In the genomic region with DNA sequence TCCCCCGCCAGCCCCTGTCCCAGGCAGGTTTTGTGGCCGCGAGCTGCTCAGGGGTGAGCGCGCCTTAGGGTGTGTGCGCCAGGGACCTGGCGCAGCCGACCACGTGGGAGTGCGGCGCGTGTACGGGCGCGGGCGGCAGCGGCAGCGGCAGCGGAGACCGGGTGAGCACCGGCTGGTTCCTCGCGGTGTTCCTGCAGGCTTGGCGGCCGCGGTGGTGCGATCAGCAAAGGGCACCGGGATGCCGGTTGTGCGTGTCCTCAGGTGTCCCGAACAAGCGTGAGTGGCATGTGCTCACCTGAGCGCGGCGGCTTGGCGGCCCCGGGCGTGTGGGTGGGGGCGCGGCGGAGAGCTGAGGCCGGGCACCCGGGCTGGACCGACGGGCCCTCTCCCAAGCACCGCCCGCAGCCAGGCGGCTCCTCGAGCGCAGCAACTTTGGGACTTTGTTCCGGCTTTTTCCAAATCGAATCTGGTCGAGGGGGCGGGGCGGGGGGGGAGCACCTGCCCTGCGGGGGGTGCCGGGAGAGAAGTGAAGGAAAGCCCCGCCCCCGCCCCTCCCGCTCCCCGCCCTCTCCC, we compare ENCODE assay signal across 6 cellular contexts. TPM values are rescaled to one million over a fixed set of nuclear protein-coding genes. Genes with fewer than 3 reads are reported as not detected.
A peak's percentile ranks its signal among the peaks of the same experiment; 100 is the strongest.
DNase-seq lines count a peak whose midpoint lies in the region; ATAC-seq, FAIRE-seq and TF ChIP-seq lines count a peak whose summit lies in the region.

No MANE protein-coding gene starts in this region.

- H3K36me3 ChIP-seq in kidney (ENCODE audit: control insufficient read depth in 1 of 2, insufficient read depth in 2 of 2, low read length in 2 of 2), result peaks cover 0 to 3% of the 10 kb centered on the region in 2 donors
- no peaks in the 10 kb centered on the region for H3K36me3 ChIP-seq in upper lobe of left lung

- TF ChIP-seq CTCF in kidney (IDR thresholded peaks at IDR 0.05; ENCODE audit: borderline replicate concordance, extremely low read depth, insufficient read depth), result no peak
- peak in 2 of 6 experiments; percentile 4 to 11 for TF ChIP-seq CTCF in upper lobe of left lung (IDR thresholded peaks at IDR 0.05)

- peaks cover 33 to 42% of the 10 kb centered on the region in 2 donors for H3K4me1 ChIP-seq in kidney (ENCODE audit: control insufficient read depth in 1 of 2, insufficient read depth in 1 of 2, low read depth in 1 of 2, low read length in 2 of 2)
- peaks cover 27 to 41% (median 37%) of the 10 kb centered on the region in 4 donors for H3K4me1 ChIP-seq in upper lobe of left lung

- TF ChIP-seq EP300 in upper lobe of left lung (IDR thresholded peaks at IDR 0.05), result no peak

- DNase-seq in HPDE6-E6E7 (ENCODE audit: extremely low spot score), result peak; percentile 54
- DNase-seq in activated CD8-positive, alpha-beta memory T cell treated with anti-CD3 and anti-CD28 coated beads, Interleukin-2, amount 50 U/mL, for 48 hours, result peak; percentile 74
- peak; percentile 89 for DNase-seq in kidney
- DNase-seq in upper lobe of left lung, result peak in 1 of 2 donors; percentile 90
- no peak for DNase-seq in kidney glomerular epithelial cell (lab: John Stamatoyannopoulos, UW)
- DNase-seq in iPS-NIHi11 (ENCODE audit: low spot score), result no peak

- 1% methylated on average over 42 of the region's 61 CpGs; no CpG with 5 or more reads in 1 of the 2 donors for WGBS in upper lobe of left lung, 2 donors

- no peak for FAIRE-seq in kidney (lab: Jason Lieb, UNC)

- ATAC-seq in upper lobe of left lung (ENCODE audit: low FRiP score in 2 of 2), result peak in 1 of 2 donors; percentile 24

- no peak for TF ChIP-seq POLR2A in upper lobe of left lung (IDR thresholded peaks at IDR 0.05)

- peak overlapping the region; percentile 28 to 67 for H3K4me3 ChIP-seq in kidney (ENCODE audit: low read length in 2 of 2)
- peak overlapping the region; percentile 20 to 60 (median 51) for H3K4me3 ChIP-seq in upper lobe of left lung

- H3K27ac ChIP-seq in kidney (ENCODE audit: low read depth in 2 of 2, low read length in 2 of 2), result peak overlapping the region; percentile 80 to 96
- peak overlapping the region in 3 of 4 donors; percentile 44 to 75 (median 58) for H3K27ac ChIP-seq in upper lobe of left lung

- peak overlapping the region; percentile 49 to 59 for H3K9ac ChIP-seq in kidney (ENCODE audit: low read length in 2 of 2)

- peaks cover 0 to 12% (median 4%) of the 10 kb centered on the region in 4 donors for H3K27me3 ChIP-seq in upper lobe of left lung

- intact Hi-C loops in kidney (cut with DNase I), result no loop called here

- H3K9me3 ChIP-seq in kidney (ENCODE audit: control insufficient read depth in 1 of 2, low read length in 2 of 2) (no peaks in the 10 kb centered on the region), upper lobe of left lung (no peaks in the 10 kb centered on the region)

RNA-seq across cellular contexts. Expression of a gene that starts 0.3 kb away (rescaled TPM):
- total RNA-seq in kidney (139 TPM), upper lobe of left lung (1 to 10 TPM in 5 of 6 donors, under 1 TPM in 1; 0.78 to 5.0 (median 1.6) TPM)
- polyA plus RNA-seq in kidney (ENCODE audit: insufficient read depth, low read depth, low replicate concordance), result 1,022 TPM

RNA-seq across cellular contexts. Expression of a gene that starts 14.3 kb away (rescaled TPM):
- 23.6 TPM for total RNA-seq in kidney
- polyA plus RNA-seq in kidney (ENCODE audit: insufficient read depth, low read depth, low replicate concordance), result 14.6 TPM
- total RNA-seq in upper lobe of left lung, result 10 to 100 TPM; 14.7 to 49.2 (median 21.4) TPM

RNA-seq across cellular contexts. Expression of a gene that starts 37.3 kb away (rescaled TPM):
- total RNA-seq in kidney, result 8.2 TPM
- polyA plus RNA-seq in kidney (ENCODE audit: insufficient read depth, low read depth, low replicate concordance), result 108 TPM
- 100 to 1,000 TPM in 4 of 6 donors, 10 to 100 TPM in 2; 40.0 to 167 (median 112) TPM for total RNA-seq in upper lobe of left lung

RNA-seq across cellular contexts. Expression of a gene that starts 50.4 kb away (rescaled TPM):
- total RNA-seq in kidney (100 TPM), upper lobe of left lung (100 to 1,000 TPM in 4 of 6 donors, 10 to 100 TPM in 2; 69.1 to 221 (median 147) TPM)
- 208 TPM for polyA plus RNA-seq in kidney (ENCODE audit: insufficient read depth, low read depth, low replicate concordance)

RNA-seq across cellular contexts. Expression of a gene that starts 52.8 kb away (rescaled TPM):
- total RNA-seq in kidney (not detected), upper lobe of left lung (1 to 10 TPM in 3 of 6 donors, not detected in 3; 3.5 to 7.6 (median 3.8) TPM)
- 2.7 TPM for polyA plus RNA-seq in kidney (ENCODE audit: insufficient read depth, low read depth, low replicate concordance)

Comparison
In these comparisons a context has a peak if more than half of its experiments do, and no peak if none do; other contexts are left out.
1. DNase-seq: peak in HPDE6-E6E7 (single experiment), activated CD8-positive, alpha-beta memory T cell treated with anti-CD3 and anti-CD28 coated beads, Interleukin-2, amount 50 U/mL, for 48 hours (single experiment) and kidney (single experiment); none in kidney glomerular epithelial cell (single experiment) and iPS-NIHi11 (single experiment).
2. RNA of a gene that starts 0.3 kb away (total RNA-seq): 139 TPM in kidney (single experiment); 0.78 to 5.0 TPM in upper lobe of left lung; every median in the first group is over 10 times any median in the second.